ENCODE assay signal across 1 cellular context in the genomic region with DNA sequence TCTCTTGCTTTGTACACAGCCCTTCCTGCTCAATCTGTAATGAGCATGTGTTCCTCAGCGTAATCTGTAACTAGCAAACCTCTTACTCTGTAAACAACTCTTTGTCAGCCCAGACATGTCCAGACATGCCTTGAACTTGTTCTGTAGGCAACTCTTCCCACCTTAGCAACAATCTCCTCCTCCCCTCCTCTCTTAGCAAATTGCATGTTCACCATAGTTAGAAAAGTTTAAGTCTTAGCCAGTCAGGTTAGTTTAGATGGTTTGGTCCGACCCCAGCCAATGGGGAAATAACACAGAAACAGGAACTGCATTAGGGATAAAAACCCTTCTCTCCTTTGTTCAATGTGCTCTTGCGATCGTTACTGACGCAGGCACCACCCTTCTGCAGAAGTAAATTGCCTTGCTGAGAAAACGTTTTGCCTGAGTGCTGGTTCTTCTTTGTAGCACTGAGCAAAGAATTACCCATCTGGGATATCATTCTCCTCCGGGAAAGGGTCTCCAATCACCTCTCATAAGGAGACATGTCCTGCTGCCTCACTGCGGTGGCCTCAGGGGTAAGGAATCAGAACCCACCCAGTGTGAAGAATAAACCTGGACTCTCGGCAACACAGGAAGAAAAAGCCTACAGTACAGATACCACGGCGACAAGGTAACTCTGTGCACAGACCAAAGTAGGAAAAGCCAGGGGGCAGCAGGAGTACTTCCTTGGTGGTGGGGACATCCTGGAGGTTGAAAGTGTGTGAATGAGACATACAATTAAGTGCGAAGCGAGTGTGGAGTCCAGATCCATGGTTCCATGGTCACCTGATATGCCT.
TF ChIP-seq lines count a peak whose summit lies in the region.

No MANE protein-coding gene starts in this region.

TF ChIP-seq in IMR-90, 13 proteins besides CTCF, POLR2A, EP300 and RAD21:
- no peak for TF ChIP-seq MAZ (IDR thresholded peaks at IDR 0.05; ENCODE audit: borderline replicate concordance, low read depth, low read length)
- TF ChIP-seq MXI1 (IDR thresholded peaks at IDR 0.05; ENCODE audit: borderline replicate concordance, low read depth, low read length) = no peak
- TF ChIP-seq NFE2L2 (IDR thresholded peaks at IDR 0.05; ENCODE audit: low read depth, low read length) = no peak
- no peak for TF ChIP-seq ELK1 (IDR thresholded peaks at IDR 0.05; ENCODE audit: borderline replicate concordance, low read depth, low read length)
- no peak for TF ChIP-seq CHD1 (IDR thresholded peaks at IDR 0.05; ENCODE audit: low read depth, low read length)
- TF ChIP-seq RFX5 (IDR thresholded peaks at IDR 0.05; ENCODE audit: low read depth, low read length) = no peak
- no peak for TF ChIP-seq FOS (IDR thresholded peaks at IDR 0.05; ENCODE audit: low read depth, low read length)
- no peak for TF ChIP-seq BHLHE40 (IDR thresholded peaks at IDR 0.05; ENCODE audit: low read depth, low read length)
- TF ChIP-seq USF2 (IDR thresholded peaks at IDR 0.05; ENCODE audit: low read depth, low read length) = no peak
TF ChIP-seq in IMR-90: peak in this region for 0.
